8 cellular contexts compared by ENCODE assay signal in the genomic region with DNA sequence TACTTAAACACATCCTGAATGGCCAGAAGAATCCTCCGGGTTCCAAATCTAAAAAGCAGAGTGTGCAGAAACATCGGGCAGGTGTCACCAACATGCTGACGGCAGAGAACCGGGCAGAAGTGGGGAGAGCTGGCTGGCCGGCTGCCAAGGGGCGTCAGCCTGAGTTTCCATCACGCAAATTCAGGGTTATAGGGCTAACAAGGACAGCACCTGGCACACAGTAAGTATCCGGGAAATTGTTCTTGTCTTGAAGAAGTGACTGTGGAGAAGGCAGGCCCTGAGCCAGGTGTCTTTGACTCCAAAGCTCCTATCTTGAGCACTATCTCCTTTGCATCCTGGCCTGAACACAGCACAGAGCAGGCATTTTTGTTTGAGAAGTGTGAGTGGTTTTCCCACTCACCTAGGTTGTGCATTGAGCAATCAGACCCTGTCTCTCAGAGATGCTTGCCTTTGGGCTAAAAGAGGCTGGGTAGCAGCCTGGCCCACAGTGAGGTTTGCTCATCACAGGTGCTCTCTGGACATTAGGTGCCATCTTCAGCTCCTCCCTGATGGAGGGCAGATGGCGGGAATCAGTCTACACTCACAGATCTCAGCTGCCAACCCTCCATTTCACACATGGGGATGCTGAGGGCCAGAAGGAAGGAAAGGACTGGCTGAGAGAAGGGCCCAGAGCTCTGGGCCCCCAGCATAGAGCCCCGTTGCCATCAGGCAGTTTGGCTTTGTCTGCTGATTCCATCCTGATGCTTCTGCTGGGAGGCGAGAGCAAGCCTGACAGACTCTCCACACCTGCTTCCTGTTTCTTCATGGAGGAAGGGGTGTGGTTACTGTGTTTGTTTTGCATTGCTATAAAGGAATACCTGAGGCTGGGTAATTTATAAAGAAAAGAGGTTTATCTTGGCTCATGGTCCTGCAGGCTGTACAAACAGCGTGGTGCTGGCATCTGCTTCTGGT. TPM values are rescaled to one million over a fixed set of nuclear protein-coding genes. Genes with fewer than 3 reads are reported as not detected.
DNase-seq lines count a peak whose midpoint lies in the region; ATAC-seq and TF ChIP-seq lines count a peak whose summit lies in the region.

No MANE protein-coding gene starts in this region.

- peaks cover 7% of the 10 kb centered on the region for H3K9me3 Mint-ChIP-seq in T-helper 2 cell treated with Interferon-gamma antibody and Interleukin-4, amounts not matched to agents 5 μg/mL and 100 μg/mL, for 36 hours
- H3K9me3 Mint-ChIP-seq in activated T-cell treated with anti-CD3 and anti-CD28 coated beads, Interleukin-2, amount 50 U/mL, for 72 hours = no peaks in the 10 kb centered on the region
- peaks cover 13% of the 10 kb centered on the region for H3K9me3 Mint-ChIP-seq in mesothelial cell of epicardium

- peak; percentile 30 to 44 for ATAC-seq in activated T-cell treated with anti-CD3 and anti-CD28 coated beads, Interleukin-2, amount 50 U/mL, for 72 hours (replicated peaks in 1 of 2)
- ATAC-seq in GM19324 (IDR thresholded peaks at IDR 0.05; ENCODE audit: low FRiP score, unreplicated experiment) = no peak

- no peaks in the 10 kb centered on the region for H3K36me3 Mint-ChIP-seq in T-helper 2 cell treated with Interferon-gamma antibody and Interleukin-4, amounts not matched to agents 5 μg/mL and 100 μg/mL, for 36 hours (ENCODE audit: low read depth)
- peaks cover 0 to 4% of the 10 kb centered on the region in 2 donors for H3K36me3 Mint-ChIP-seq in activated T-cell treated with anti-CD3 and anti-CD28 coated beads, Interleukin-2, amount 50 U/mL, for 72 hours (ENCODE audit: insufficient read depth in 2 of 2)
- H3K36me3 Mint-ChIP-seq in mesothelial cell of epicardium = peaks cover 3% of the 10 kb centered on the region

- H3K4me1 Mint-ChIP-seq in T-helper 2 cell treated with Interferon-gamma antibody and Interleukin-4, amounts not matched to agents 5 μg/mL and 100 μg/mL, for 36 hours (ENCODE audit: low read depth) = peaks cover 10% of the 10 kb centered on the region
- peaks cover 21% of the 10 kb centered on the region for H3K4me1 Mint-ChIP-seq in activated T-cell treated with anti-CD3 and anti-CD28 coated beads, Interleukin-2, amount 50 U/mL, for 72 hours (ENCODE audit: low read depth)
- H3K4me1 Mint-ChIP-seq in mesothelial cell of epicardium = no peaks in the 10 kb centered on the region

- peaks cover 22% of the 10 kb centered on the region for H3K27me3 Mint-ChIP-seq in T-helper 2 cell treated with Interferon-gamma antibody and Interleukin-4, amounts not matched to agents 5 μg/mL and 100 μg/mL, for 36 hours (ENCODE audit: low read depth)
- no peaks in the 10 kb centered on the region for H3K27me3 Mint-ChIP-seq in activated T-cell treated with anti-CD3 and anti-CD28 coated beads, Interleukin-2, amount 50 U/mL, for 72 hours (ENCODE audit: low read depth)
- H3K27me3 Mint-ChIP-seq in mesothelial cell of epicardium (ENCODE audit: low read depth) = no peaks in the 10 kb centered on the region

- H3K4me3 Mint-ChIP-seq in T-helper 2 cell treated with Interferon-gamma antibody and Interleukin-4, amounts not matched to agents 5 μg/mL and 100 μg/mL, for 36 hours = peak overlapping the region; percentile 21
- H3K4me3 Mint-ChIP-seq in activated T-cell treated with anti-CD3 and anti-CD28 coated beads, Interleukin-2, amount 50 U/mL, for 72 hours = no peak overlapping the region
- no peak overlapping the region for H3K4me3 Mint-ChIP-seq in mesothelial cell of epicardium

- no peak for DNase-seq in T-helper 2 cell treated with Interferon-gamma antibody and Interleukin-4, amounts not matched to agents 5 μg/mL and 100 μg/mL, for 36 hours (ENCODE audit: low spot score)
- DNase-seq in T-helper 2 cell (no peak), NCI-H2196 (lab: John Stamatoyannopoulos, UW; ENCODE audit: unreplicated experiment) (peak; percentile 40), mesothelial cell of epicardium (ENCODE audit: low spot score in 2 of 2, unreplicated experiment in 2 of 2) (no peak), occipital lobe (lab: John Stamatoyannopoulos, UW) (no peak)
- peak; percentile 27 to 38 for DNase-seq in activated T-cell treated with anti-CD3 and anti-CD28 coated beads, Interleukin-2, amount 50 U/mL, for 72 hours
- peak; percentile 16 to 22 for DNase-seq in stimulated activated CD4-positive, alpha-beta T cell treated with anti-CD3 and anti-CD28 coated beads, Interleukin-4, amount 100 ng/mL, for 4 hours

- TF ChIP-seq CTCF in mesothelial cell of epicardium (IDR thresholded peaks at IDR 0.05; ENCODE audit: unreplicated experiment) = no peak

- no peak overlapping the region for H3K27ac Mint-ChIP-seq in T-helper 2 cell treated with Interferon-gamma antibody and Interleukin-4, amounts not matched to agents 5 μg/mL and 100 μg/mL, for 36 hours
- peak overlapping the region; percentile 42 for H3K27ac Mint-ChIP-seq in activated T-cell treated with anti-CD3 and anti-CD28 coated beads, Interleukin-2, amount 50 U/mL, for 72 hours
- H3K27ac Mint-ChIP-seq in mesothelial cell of epicardium = no peak overlapping the region

RNA-seq across cellular contexts. Expression of gene WHRN, which starts 52.8 kb away (rescaled TPM):
- total RNA-seq in activated T-cell treated with anti-CD3 and anti-CD28 coated beads, Interleukin-2, amount 50 U/mL, for 72 hours = 1 to 10 TPM; 7.1 to 8.6 TPM
- 25.5 to 28.2 TPM (median 27.5 TPM) in 3 replicates for total RNA-seq in mesothelial cell of epicardium
- total RNA-seq in occipital lobe = 0.94 TPM

Comparison
In these comparisons a context has a peak if more than half of its experiments do, and no peak if none do; other contexts are left out.
1. DNase-seq: peak in NCI-H2196 (single experiment), activated T-cell treated with anti-CD3 and anti-CD28 coated beads, Interleukin-2, amount 50 U/mL, for 72 hours (2 of 2) and stimulated activated CD4-positive, alpha-beta T cell treated with anti-CD3 and anti-CD28 coated beads, Interleukin-4, amount 100 ng/mL, for 4 hours (2 of 2); none in T-helper 2 cell treated with Interferon-gamma antibody and Interleukin-4, amounts not matched to agents 5 μg/mL and 100 μg/mL, for 36 hours (single experiment), T-helper 2 cell (0 of 5), mesothelial cell of epicardium (0 of 2) and occipital lobe (single experiment).